In genomic region chr13:74103196-74103595, GRCh38 we compare ENCODE assay signal across 6 cellular contexts.
"Had no signal": no experiment of that assay in that cellular context is flagged by ENCODE, and none has a peak within 500 bp of the region (broad histone marks: within the 10 kb centered on the region; RNA-seq: fewer than 3 reads in every experiment).

No MANE protein-coding gene starts in this region.

- H3K4me2 ChIP-seq: GM23338 had no signal

- DNase-seq: H9, HCEC 1CT, IMR-90 had no signal

- ATAC-seq: GM23338 had no signal

- H3K4me3 ChIP-seq: GM23338 had no signal

- FAIRE-seq: H1, HTR-8/SVneo had no signal

- H2AFZ ChIP-seq: GM23338 had no signal
